ENCODE assay signal across 9 cellular contexts in genomic region chr14:60212503-60213371, GRCh38. TPM values are rescaled to one million over a fixed set of nuclear protein-coding genes. Genes with fewer than 3 reads are reported as not detected.
A peak's percentile ranks its signal among the peaks of the same experiment; 100 is the strongest.
DNase-seq lines count a peak whose midpoint lies in the region; ATAC-seq and TF ChIP-seq lines count a peak whose summit lies in the region.
"Had no signal": no experiment of that assay in that cellular context is flagged by ENCODE, and none has a peak within 500 bp of the region (broad histone marks: within the 10 kb centered on the region; RNA-seq: fewer than 3 reads in every experiment).

No MANE protein-coding gene starts in this region.

- no peaks in the 10 kb centered on the region for H3K36me3 Mint-ChIP-seq in naive B cell
- H3K36me3 Mint-ChIP-seq in osteocyte (ENCODE audit: unreplicated experiment) = no peaks in the 10 kb centered on the region

- H3K4me3 Mint-ChIP-seq in naive B cell = no peak overlapping the region
- no peak overlapping the region for H3K4me3 Mint-ChIP-seq in osteocyte (ENCODE audit: unreplicated experiment)

- DNase-seq in naive B cell (no peak), SKM-1 treated with dmso at 0.1 percent for 144 hours (lab: John Stamatoyannopoulos, UW; ENCODE audit: unreplicated experiment) (no peak), NCI-H526 treated with DMSO at 0.1 percent for 48 hours (lab: John Stamatoyannopoulos, UW) (no peak), osteocyte (ENCODE audit: extremely low spot score, unreplicated experiment) (no peak)
- DNase-seq in activated CD8-positive, alpha-beta memory T cell treated with anti-CD3 and anti-CD28 coated beads, Interleukin-2, amount 50 U/mL, for 4 hours = no peak
- DNase-seq: DMS 273 treated with DMSO at 0.1 percent for 48 hours had no signal

- H3K27ac Mint-ChIP-seq in naive B cell (peak overlapping the region in 1 of 6 donors; percentile 5), osteocyte (ENCODE audit: unreplicated experiment) (no peak overlapping the region)

- TF ChIP-seq CTCF in osteocyte (IDR thresholded peaks at IDR 0.05) = no peak

- peaks cover 0 to 7% (median 0%) of the 10 kb centered on the region in 3 donors for H3K4me1 Mint-ChIP-seq in naive B cell
- no peaks in the 10 kb centered on the region for H3K4me1 Mint-ChIP-seq in osteocyte (ENCODE audit: unreplicated experiment)

- ATAC-seq in GM18907 (IDR thresholded peaks at IDR 0.05; ENCODE audit: unreplicated experiment) (peak; percentile 94), GM21576 (IDR thresholded peaks at IDR 0.05; ENCODE audit: unreplicated experiment) (peak; percentile 92), HG03108 (IDR thresholded peaks at IDR 0.05; ENCODE audit: unreplicated experiment) (peak; percentile 83), naive B cell (ENCODE audit: low read depth in 2 of 2) (peak; percentile 48 to 73)

- peaks cover 20 to 42% (median 37%) of the 10 kb centered on the region in 3 donors for H3K27me3 Mint-ChIP-seq in naive B cell
- peaks cover 34% of the 10 kb centered on the region for H3K27me3 Mint-ChIP-seq in osteocyte (ENCODE audit: unreplicated experiment)

- H3K9me3 Mint-ChIP-seq in naive B cell (peaks cover 0 to 5% (median 0%) of the 10 kb centered on the region in 7 donors), osteocyte (ENCODE audit: unreplicated experiment) (no peaks in the 10 kb centered on the region)

RNA-seq across cellular contexts. Expression of gene PPM1A, which starts 36.3 kb away (rescaled TPM):
- 10 to 100 TPM; 16.4 to 30.5 (median 17.2) TPM for polyA plus RNA-seq in naive B cell (ENCODE audit: low read depth in 6 of 6)
- 44.5 and 45.2 TPM in 2 replicates for total RNA-seq in osteocyte

RNA-seq across cellular contexts. Expression of gene DHRS7, which starts 47.5 kb away (rescaled TPM):
- 100 to 1,000 TPM; 111 to 186 (median 139) TPM for polyA plus RNA-seq in naive B cell (ENCODE audit: low read depth in 6 of 6)
- total RNA-seq in osteocyte = 45.5 and 49.1 TPM in 2 replicates
